1 cellular context compared by ENCODE assay signal in the genomic region with DNA sequence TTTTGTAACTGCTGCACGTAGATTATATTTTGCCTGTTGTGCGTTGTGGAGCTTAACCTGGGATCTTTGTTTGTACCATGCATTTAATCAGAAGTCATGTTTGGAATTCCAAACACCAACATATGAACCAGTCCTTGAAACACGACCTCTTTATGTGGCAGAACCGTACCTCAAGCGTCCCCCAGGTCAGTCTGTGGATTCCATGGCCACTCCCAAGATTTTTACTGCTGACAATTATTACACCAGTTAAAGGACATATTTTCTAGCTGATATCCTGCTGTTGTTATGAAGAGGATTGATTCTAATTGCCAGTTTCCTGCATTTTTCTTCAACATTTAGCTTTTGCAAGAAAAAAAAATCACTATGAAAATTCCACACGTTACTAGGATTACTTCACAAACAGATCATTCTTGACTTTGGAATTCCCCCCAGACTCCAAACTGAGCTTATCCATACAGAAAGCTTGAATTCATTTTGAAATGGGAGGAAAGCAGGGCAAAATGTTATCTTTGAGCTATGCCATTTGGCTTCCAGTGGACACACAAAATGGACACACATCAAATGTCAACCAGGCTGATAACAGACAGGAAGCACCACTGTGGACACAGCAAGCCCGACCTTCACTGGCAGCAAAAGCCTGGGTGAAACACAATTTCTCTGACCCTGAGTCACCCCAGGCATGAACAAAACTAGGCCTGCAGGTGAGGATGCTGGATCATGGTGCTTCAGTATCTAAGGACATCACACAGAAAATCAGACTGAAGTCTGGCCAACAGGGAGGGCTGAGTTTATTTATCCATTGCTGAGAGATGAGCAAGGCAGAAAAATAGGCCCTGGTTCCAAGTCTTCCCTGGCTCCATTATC.
TF ChIP-seq lines count a peak whose summit lies in the region.

No MANE protein-coding gene starts in this region.

TF ChIP-seq in SK-N-SH, 30 proteins besides CTCF, POLR2A, EP300 and RAD21 (continued from another document):
- TF ChIP-seq, protein P1, sequence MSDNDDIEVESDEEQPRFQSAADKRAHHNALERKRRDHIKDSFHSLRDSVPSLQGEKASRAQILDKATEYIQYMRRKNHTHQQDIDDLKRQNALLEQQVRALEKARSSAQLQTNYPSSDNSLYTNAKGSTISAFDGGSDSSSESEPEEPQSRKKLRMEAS (IDR thresholded peaks at IDR 0.05; ENCODE audit: low read depth), result no peak
- TF ChIP-seq RXRA (IDR thresholded peaks at IDR 0.05; ENCODE audit: borderline replicate concordance, low read depth), result 0 out of 2 replicates have a peak, but pooled peaks have one; percentile 29
TF ChIP-seq in SK-N-SH: peak in this region for 4.
